Comparison of ENCODE assay signal across 1 cellular context in the genomic region with DNA sequence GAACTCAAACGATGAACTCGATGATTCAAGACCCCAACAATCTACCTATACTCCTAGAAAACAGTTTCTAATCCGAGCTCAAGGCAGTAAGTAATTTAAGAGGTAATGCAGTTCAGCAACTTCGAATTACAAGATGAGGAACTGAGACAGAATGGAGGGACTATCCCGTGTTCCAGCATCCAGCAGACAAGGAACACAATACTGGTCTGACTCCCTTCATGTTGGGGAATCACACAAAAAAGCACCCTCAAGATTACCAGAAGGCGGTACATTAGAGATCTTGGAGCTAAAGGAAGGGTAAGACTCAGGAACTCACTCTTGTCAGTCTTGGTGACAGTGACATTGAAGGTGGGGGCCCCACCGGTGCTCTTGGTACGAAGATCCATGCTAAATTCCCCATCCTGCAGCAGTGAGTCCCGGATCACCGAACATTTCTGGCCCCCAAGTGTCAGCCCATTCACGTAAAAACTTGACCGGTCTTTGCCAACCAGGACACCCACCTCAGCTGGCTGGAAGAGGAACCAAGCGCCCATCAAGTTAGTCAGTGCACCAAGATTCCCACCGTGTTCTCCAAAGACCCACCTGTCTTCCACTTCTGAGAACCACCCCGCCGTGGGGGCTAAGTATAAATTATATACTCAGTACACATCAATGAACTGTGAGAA.
TF ChIP-seq lines count a peak whose summit lies in the region.

No MANE protein-coding gene starts in this region.

TF ChIP-seq in WTC11, 78 proteins besides CTCF, POLR2A, EP300 and RAD21 (continued from another document):
- TF ChIP-seq, protein P1, sequence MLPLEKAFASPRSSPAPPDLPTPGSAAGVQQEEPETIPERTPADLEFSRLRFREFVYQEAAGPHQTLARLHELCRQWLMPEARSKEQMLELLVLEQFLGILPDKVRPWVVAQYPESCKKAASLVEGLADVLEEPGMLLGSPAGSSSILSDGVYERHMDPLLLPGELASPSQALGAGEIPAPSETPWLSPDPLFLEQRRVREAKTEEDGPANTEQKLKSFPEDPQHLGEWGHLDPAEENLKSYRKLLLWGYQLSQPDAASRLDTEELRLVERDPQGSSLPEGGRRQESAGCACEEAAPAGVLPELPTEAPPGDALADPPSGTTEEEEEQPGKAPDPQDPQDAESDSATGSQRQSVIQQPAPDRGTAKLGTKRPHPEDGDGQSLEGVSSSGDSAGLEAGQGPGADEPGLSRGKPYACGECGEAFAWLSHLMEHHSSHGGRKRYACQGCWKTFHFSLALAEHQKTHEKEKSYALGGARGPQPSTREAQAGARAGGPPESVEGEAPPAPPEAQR (CRISPR knock-in tag; IDR thresholded peaks at IDR 0.05): no peak
- TF ChIP-seq RORB (CRISPR knock-in tag; IDR thresholded peaks at IDR 0.05) (no peak), TP53 (CRISPR knock-in tag; IDR thresholded peaks at IDR 0.05) (no peak), NFYB (CRISPR knock-in tag; conservative IDR thresholded peaks at IDR 0.05; ENCODE audit: low read depth) (no peak), ESRRA (CRISPR knock-in tag; IDR thresholded peaks at IDR 0.05; ENCODE audit: borderline replicate concordance) (no peak), SMAD4 (CRISPR knock-in tag; IDR thresholded peaks at IDR 0.05) (no peak), ZNF671 (CRISPR knock-in tag; IDR thresholded peaks at IDR 0.05) (no peak), SOX15 (CRISPR knock-in tag; IDR thresholded peaks at IDR 0.05) (no peak), IRF2 (CRISPR knock-in tag; IDR thresholded peaks at IDR 0.05; ENCODE audit: borderline replicate concordance, low read depth) (no peak)
- TF ChIP-seq, protein P2, sequence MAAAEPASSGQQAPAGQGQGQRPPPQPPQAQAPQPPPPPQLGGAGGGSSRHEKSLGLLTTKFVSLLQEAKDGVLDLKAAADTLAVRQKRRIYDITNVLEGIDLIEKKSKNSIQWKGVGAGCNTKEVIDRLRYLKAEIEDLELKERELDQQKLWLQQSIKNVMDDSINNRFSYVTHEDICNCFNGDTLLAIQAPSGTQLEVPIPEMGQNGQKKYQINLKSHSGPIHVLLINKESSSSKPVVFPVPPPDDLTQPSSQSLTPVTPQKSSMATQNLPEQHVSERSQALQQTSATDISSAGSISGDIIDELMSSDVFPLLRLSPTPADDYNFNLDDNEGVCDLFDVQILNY (CRISPR knock-in tag; IDR thresholded peaks at IDR 0.05): no peak
- TF ChIP-seq, protein P3, sequence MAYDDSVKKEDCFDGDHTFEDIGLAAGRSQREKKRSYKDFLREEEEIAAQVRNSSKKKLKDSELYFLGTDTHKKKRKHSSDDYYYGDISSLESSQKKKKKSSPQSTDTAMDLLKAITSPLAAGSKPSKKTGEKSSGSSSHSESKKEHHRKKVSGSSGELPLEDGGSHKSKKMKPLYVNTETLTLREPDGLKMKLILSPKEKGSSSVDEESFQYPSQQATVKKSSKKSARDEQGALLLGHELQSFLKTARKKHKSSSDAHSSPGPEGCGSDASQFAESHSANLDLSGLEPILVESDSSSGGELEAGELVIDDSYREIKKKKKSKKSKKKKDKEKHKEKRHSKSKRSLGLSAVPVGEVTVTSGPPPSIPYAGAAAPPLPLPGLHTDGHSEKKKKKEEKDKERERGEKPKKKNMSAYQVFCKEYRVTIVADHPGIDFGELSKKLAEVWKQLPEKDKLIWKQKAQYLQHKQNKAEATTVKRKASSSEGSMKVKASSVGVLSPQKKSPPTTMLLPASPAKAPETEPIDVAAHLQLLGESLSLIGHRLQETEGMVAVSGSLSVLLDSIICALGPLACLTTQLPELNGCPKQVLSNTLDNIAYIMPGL (CRISPR knock-in tag; IDR thresholded peaks at IDR 0.05): no peak
- TF ChIP-seq, protein P4, sequence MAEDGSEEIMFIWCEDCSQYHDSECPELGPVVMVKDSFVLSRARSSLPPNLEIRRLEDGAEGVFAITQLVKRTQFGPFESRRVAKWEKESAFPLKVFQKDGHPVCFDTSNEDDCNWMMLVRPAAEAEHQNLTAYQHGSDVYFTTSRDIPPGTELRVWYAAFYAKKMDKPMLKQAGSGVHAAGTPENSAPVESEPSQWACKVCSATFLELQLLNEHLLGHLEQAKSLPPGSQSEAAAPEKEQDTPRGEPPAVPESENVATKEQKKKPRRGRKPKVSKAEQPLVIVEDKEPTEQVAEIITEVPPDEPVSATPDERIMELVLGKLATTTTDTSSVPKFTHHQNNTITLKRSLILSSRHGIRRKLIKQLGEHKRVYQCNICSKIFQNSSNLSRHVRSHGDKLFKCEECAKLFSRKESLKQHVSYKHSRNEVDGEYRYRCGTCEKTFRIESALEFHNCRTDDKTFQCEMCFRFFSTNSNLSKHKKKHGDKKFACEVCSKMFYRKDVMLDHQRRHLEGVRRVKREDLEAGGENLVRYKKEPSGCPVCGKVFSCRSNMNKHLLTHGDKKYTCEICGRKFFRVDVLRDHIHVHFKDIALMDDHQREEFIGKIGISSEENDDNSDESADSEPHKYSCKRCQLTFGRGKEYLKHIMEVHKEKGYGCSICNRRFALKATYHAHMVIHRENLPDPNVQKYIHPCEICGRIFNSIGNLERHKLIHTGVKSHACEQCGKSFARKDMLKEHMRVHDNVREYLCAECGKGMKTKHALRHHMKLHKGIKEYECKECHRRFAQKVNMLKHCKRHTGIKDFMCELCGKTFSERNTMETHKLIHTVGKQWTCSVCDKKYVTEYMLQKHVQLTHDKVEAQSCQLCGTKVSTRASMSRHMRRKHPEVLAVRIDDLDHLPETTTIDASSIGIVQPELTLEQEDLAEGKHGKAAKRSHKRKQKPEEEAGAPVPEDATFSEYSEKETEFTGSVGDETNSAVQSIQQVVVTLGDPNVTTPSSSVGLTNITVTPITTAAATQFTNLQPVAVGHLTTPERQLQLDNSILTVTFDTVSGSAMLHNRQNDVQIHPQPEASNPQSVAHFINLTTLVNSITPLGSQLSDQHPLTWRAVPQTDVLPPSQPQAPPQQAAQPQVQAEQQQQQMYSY (CRISPR knock-in tag; IDR thresholded peaks at IDR 0.05): no peak
